Comparison of ENCODE assay signal across 9 cellular contexts in genomic region chr10:113058175-113058961, GRCh38.
DNase-seq lines count a peak whose midpoint lies in the region; ATAC-seq and TF ChIP-seq lines count a peak whose summit lies in the region.
"Had no signal": no experiment of that assay in that cellular context is flagged by ENCODE, and none has a peak within 500 bp of the region (broad histone marks: within the 10 kb centered on the region; RNA-seq: fewer than 3 reads in every experiment).

No MANE protein-coding gene starts in this region.

- H3K4me3 ChIP-seq in BE2C (ENCODE audit: low read depth, low read length): peak overlapping the region; percentile 43
- H3K4me3 ChIP-seq in dorsolateral prefrontal cortex: peak overlapping the region in 53 of 59 donors; percentile 0 to 63 (median 41)
- peak overlapping the region in 1 of 2 donors; percentile 32 for H3K4me3 ChIP-seq in muscle layer of colon (ENCODE audit: low read depth in 1 of 2, low read length in 2 of 2)

- intact Hi-C loops in dorsolateral prefrontal cortex (cut with DNase I): loop anchor here (2.0 kb wide), 2 partner anchors 56 to 108 kb away; partner anchors contain the start of gene TCF7L2 (in 2 of the 2)

- peaks cover 3% of the 10 kb centered on the region; the same call in 1 of the 2 replicates for H3K36me3 ChIP-seq in BE2C
- no peaks in the 10 kb centered on the region for H3K36me3 ChIP-seq in muscle layer of colon (ENCODE audit: insufficient read depth, low read length)

- H3K4me3 Mint-ChIP-seq in nephron progenitor cell: no peak overlapping the region
- H3K4me3 Mint-ChIP-seq: activated T-cell treated with anti-CD3 and anti-CD28 coated beads, Interleukin-2, amount 50 U/mL, for 24 hours had no signal

- DNase-seq in BE2C: peak; percentile 54
- peak; percentile 25 for DNase-seq in NCI-H2107 treated with DMSO at 0.1 percent for 48 hours (lab: John Stamatoyannopoulos, UW; ENCODE audit: unreplicated experiment)
- no peak for DNase-seq in dorsolateral prefrontal cortex
- DNase-seq in GM13976 (ENCODE audit: low spot score): no peak
- no peak for DNase-seq in nephron progenitor cell
- DNase-seq: activated T-cell treated with anti-CD3 and anti-CD28 coated beads, Interleukin-2, amount 50 U/mL, for 24 hours had no signal

- H3K27me3 Mint-ChIP-seq in nephron progenitor cell (ENCODE audit: low read depth, poor library complexity): no peaks in the 10 kb centered on the region

- H3K9me3 Mint-ChIP-seq in nephron progenitor cell: no peaks in the 10 kb centered on the region
- H3K9me3 Mint-ChIP-seq: activated T-cell treated with anti-CD3 and anti-CD28 coated beads, Interleukin-2, amount 50 U/mL, for 24 hours had no signal

- H3K9ac ChIP-seq in muscle layer of colon (ENCODE audit: low read length): peak overlapping the region; percentile 12

- TF ChIP-seq CTCF in BE2C (IDR thresholded peaks at IDR 0.05; ENCODE audit: low read depth, low read length) (no peak), dorsolateral prefrontal cortex (IDR thresholded peaks at IDR 0.05 in 54 of 56, conservative IDR thresholded peaks at IDR 0.05 in 2 of 56; ENCODE audit: low read depth in 1 of 56, partially characterized antibody in 56 of 56) (no peak), GM13976 (IDR thresholded peaks at IDR 0.05; ENCODE audit: borderline replicate concordance, control extremely low read depth, extremely low read depth, insufficient read depth, missing control alignments) (no peak), nephron progenitor cell (IDR thresholded peaks at IDR 0.05) (no peak)

- no peak for ATAC-seq in GM18858 (IDR thresholded peaks at IDR 0.05; ENCODE audit: unreplicated experiment)
- no peak for ATAC-seq in HG02763 (IDR thresholded peaks at IDR 0.05; ENCODE audit: unreplicated experiment)

- in situ Hi-C loops in GM13976 (cut with MboI; ENCODE audit: low sequenced_read_pairs, unreplicated experiment): no loop called here

- H3K27me3 ChIP-seq in BE2C (no peaks in the 10 kb centered on the region), dorsolateral prefrontal cortex (no peaks in the 10 kb centered on the region), muscle layer of colon (ENCODE audit: control insufficient read depth in 1 of 2, insufficient read depth in 2 of 2, low read length in 2 of 2) (no peaks in the 10 kb centered on the region)

- H3K27ac ChIP-seq in dorsolateral prefrontal cortex (peak overlapping the region in 53 of 59 donors; percentile 23 to 91 (median 83)), muscle layer of colon (ENCODE audit: low read depth, low read length) (peak overlapping the region; percentile 67)

- H3K9me3 ChIP-seq in BE2C: no peaks in the 10 kb centered on the region
- no peaks in the 10 kb centered on the region for H3K9me3 ChIP-seq in muscle layer of colon (ENCODE audit: low read length)

- no peak overlapping the region for H3K27ac Mint-ChIP-seq in nephron progenitor cell
- H3K27ac Mint-ChIP-seq: activated T-cell treated with anti-CD3 and anti-CD28 coated beads, Interleukin-2, amount 50 U/mL, for 24 hours had no signal

- H3K4me1 Mint-ChIP-seq in nephron progenitor cell: peaks cover 12% of the 10 kb centered on the region

- peaks cover 29% of the 10 kb centered on the region for H3K4me1 ChIP-seq in BE2C
- H3K4me1 ChIP-seq in muscle layer of colon (ENCODE audit: insufficient read depth, low read length): peaks cover 68% of the 10 kb centered on the region

- H3K36me3 Mint-ChIP-seq in nephron progenitor cell (ENCODE audit: low read depth): peaks cover 5% of the 10 kb centered on the region

Comparison
In these comparisons a context has a peak if more than half of its experiments do, and no peak if none do; other contexts are left out.
1. DNase-seq: peak in BE2C (single experiment) and NCI-H2107 treated with DMSO at 0.1 percent for 48 hours (single experiment); none in dorsolateral prefrontal cortex (0 of 10), GM13976 (single experiment) and nephron progenitor cell (single experiment).